Comparison of ENCODE assay signal across 18 cellular contexts in genomic region chr11:69063671-69064260, GRCh38. TPM values are rescaled to one million over a fixed set of nuclear protein-coding genes. Genes with fewer than 3 reads are reported as not detected.
DNase-seq lines count a peak whose midpoint lies in the region; ATAC-seq and TF ChIP-seq lines count a peak whose summit lies in the region.
"Had no signal": no experiment of that assay in that cellular context is flagged by ENCODE, and none has a peak within 500 bp of the region (broad histone marks: within the 10 kb centered on the region; RNA-seq: fewer than 3 reads in every experiment).

No MANE protein-coding gene starts in this region.

- H3K9me3 ChIP-seq in esophagus muscularis mucosa (no peaks in the 10 kb centered on the region), neuronal stem cell (replicated peaks in 1 of 2; ENCODE audit: control insufficient read depth in 2 of 2, insufficient read depth in 1 of 2, low read depth in 1 of 2, low read length in 2 of 2) (peaks cover 0 to 2% of the 10 kb centered on the region in 2 donors), prostate gland (no peaks in the 10 kb centered on the region)
- H3K9me3 ChIP-seq: HAP-1 had no signal

- no peak for TF ChIP-seq CTCF in esophagus muscularis mucosa (IDR thresholded peaks at IDR 0.05)
- TF ChIP-seq CTCF in prostate gland (IDR thresholded peaks at IDR 0.05), result no peak

- H2AFZ ChIP-seq in neuronal stem cell (ENCODE audit: low read length), result no peak overlapping the region

- no peak overlapping the region for H4K91ac ChIP-seq in neuronal stem cell (ENCODE audit: low read depth, low read length, poor library complexity)

- H3K9ac ChIP-seq in neuronal stem cell (ENCODE audit: low read depth, low read length, poor library complexity), result peak overlapping the region; percentile 4

- intact Hi-C loops in Right ventricle myocardium inferior (cut with DNase I), result no loop called here
- intact Hi-C loops in Right ventricle myocardium superior (cut with DNase I), result no loop called here
- intact Hi-C loops in esophagus muscularis mucosa (cut with DNase I), result no loop called here
- intact Hi-C loops in prostate gland (cut with DNase I), result no loop called here

- TF ChIP-seq POLR2A in esophagus muscularis mucosa (IDR thresholded peaks at IDR 0.05; ENCODE audit: low read depth), result no peak
- TF ChIP-seq POLR2A in prostate gland (IDR thresholded peaks at IDR 0.05), result no peak

- H3K14ac ChIP-seq in neuronal stem cell (ENCODE audit: low read length), result no peak overlapping the region

- H3K4me1 ChIP-seq in esophagus muscularis mucosa, result peaks cover 6 to 82% (median 64%) of the 10 kb centered on the region in 4 donors
- no peaks in the 10 kb centered on the region for H3K4me1 ChIP-seq in neuronal stem cell (ENCODE audit: control insufficient read depth in 2 of 2, insufficient read depth in 1 of 2, low read depth in 1 of 2, low read length in 2 of 2)
- H3K4me1 ChIP-seq in prostate gland (replicated peaks), result no peaks in the 10 kb centered on the region
- H3K4me1 ChIP-seq: HAP-1 had no signal

- H3K23ac ChIP-seq in neuronal stem cell (ENCODE audit: low read depth, low read length, poor library complexity), result no peak overlapping the region

- no peak for TF ChIP-seq EP300 in esophagus muscularis mucosa (IDR thresholded peaks at IDR 0.05)

- ATAC-seq in Right ventricle myocardium inferior (no peak), Right ventricle myocardium superior (ENCODE audit: poor library complexity) (no peak)

- H4K8ac ChIP-seq in neuronal stem cell (ENCODE audit: low read depth, low read length), result no peak overlapping the region

- H3K36me3 ChIP-seq in esophagus muscularis mucosa, result peaks cover 13 to 71% (median 56%) of the 10 kb centered on the region in 4 donors
- peaks cover 5 to 31% of the 10 kb centered on the region in 2 donors for H3K36me3 ChIP-seq in neuronal stem cell (replicated peaks in 1 of 2; ENCODE audit: control insufficient read depth in 2 of 2, insufficient read depth in 2 of 2, low read length in 2 of 2)
- peaks cover 0 to 4% of the 10 kb centered on the region in 2 donors for H3K36me3 ChIP-seq in prostate gland
- H3K36me3 ChIP-seq: HAP-1 had no signal

- DNase-seq in Right ventricle myocardium inferior (ENCODE audit: missing footprints), result peak; percentile 33
- DNase-seq in Right ventricle myocardium superior, result no peak
- no peak for DNase-seq in esophagus muscularis mucosa (ENCODE audit: extremely low spot score)
- DNase-seq in neuronal stem cell (ENCODE audit: low spot score), result no peak
- DNase-seq in prostate gland (ENCODE audit: low spot score), result no peak
- no peak for DNase-seq in NCI-H69 (lab: John Stamatoyannopoulos, UW)
- DNase-seq: C1 segment of cervical spinal cord; Calu3; CD4-positive, alpha-beta memory T cell; COR-L47; DMS53; DMS79 treated with DMSO at 0.1 percent for 48 hours; GF-D8; GOT3; HFFc6 had no signal

- no peak overlapping the region for H2BK120ac ChIP-seq in neuronal stem cell (ENCODE audit: low read depth, low read length)

- H3K27me3 ChIP-seq in esophagus muscularis mucosa, result no peaks in the 10 kb centered on the region
- H3K27me3 ChIP-seq in neuronal stem cell (ENCODE audit: control insufficient read depth in 3 of 3, insufficient read depth in 3 of 3, low read depth in 1 of 3, low read length in 3 of 3), result no peaks in the 10 kb centered on the region
- H3K27me3 ChIP-seq in prostate gland (replicated peaks; ENCODE audit: insufficient read depth), result no peaks in the 10 kb centered on the region

- 60% methylated on average over 5 of the region's 14 CpGs for WGBS in esophagus muscularis mucosa
- WGBS in neuronal stem cell (ENCODE audit: extremely low coverage in 2 of 2, insufficient read length in 2 of 2, insufficient replicate concordance in 1 of 2), 2 donors, result no CpG with 5 or more reads among the region's 14 CpGs
- 86% methylated on average over 13 of the region's 14 CpGs for WGBS in prostate gland

- peak overlapping the region; percentile 10 for H2BK12ac ChIP-seq in neuronal stem cell (ENCODE audit: low read length)

- H3K79me1 ChIP-seq in neuronal stem cell (ENCODE audit: low read depth, low read length), result peaks cover 23% of the 10 kb centered on the region

- H2BK15ac ChIP-seq in neuronal stem cell (ENCODE audit: low read length), result no peak overlapping the region

- H2AK5ac ChIP-seq in neuronal stem cell (ENCODE audit: low read depth, low read length), result no peak overlapping the region

- no peak overlapping the region for H3K18ac ChIP-seq in neuronal stem cell (ENCODE audit: low read length)

- peak overlapping the region in 3 of 4 donors; percentile 7 to 73 (median 25) for H3K27ac ChIP-seq in esophagus muscularis mucosa (replicated peaks in 1 of 4)
- H3K27ac ChIP-seq in neuronal stem cell (replicated peaks; ENCODE audit: low read length), result no peak overlapping the region
- H3K27ac ChIP-seq in prostate gland, result no peak overlapping the region

- H3K4me2 ChIP-seq in neuronal stem cell (ENCODE audit: insufficient read depth, low read length, poor library complexity, severe bottlenecking), result no peak overlapping the region

- H3K4me3 ChIP-seq in esophagus muscularis mucosa (no peak overlapping the region), neuronal stem cell (ENCODE audit: low read length in 2 of 2) (no peak overlapping the region), prostate gland (no peak overlapping the region)
- H3K4me3 ChIP-seq: HAP-1 had no signal

- no peak overlapping the region for H3K4ac ChIP-seq in neuronal stem cell (ENCODE audit: low read length)

- H2BK5ac ChIP-seq in neuronal stem cell (ENCODE audit: low read length), result no peak overlapping the region

RNA-seq across cellular contexts. Expression of gene TPCN2, which starts 15.0 kb away (rescaled TPM):
- 9.1 TPM for total RNA-seq in Right ventricle myocardium inferior
- total RNA-seq in Right ventricle myocardium superior, result 7.6 TPM
- total RNA-seq in esophagus muscularis mucosa, result 10 to 100 TPM; 18.7 to 34.5 (median 24.7) TPM
- polyA plus RNA-seq in neuronal stem cell (2013, experiment 1 of 2), result 4.3 TPM
- polyA plus RNA-seq in neuronal stem cell (2013, experiment 2 of 2), result 4.3 TPM
- total RNA-seq in prostate gland, result 10 to 100 TPM; 17.6 to 31.0 TPM

RNA-seq across cellular contexts. Expression of gene MRGPRF, which starts 50.7 kb away (rescaled TPM):
- total RNA-seq in Right ventricle myocardium inferior (7.6 TPM), Right ventricle myocardium superior (4.9 TPM), esophagus muscularis mucosa (100 to 1,000 TPM in 3 of 4 donors, 10 to 100 TPM in 1; 77.9 to 206 (median 126) TPM), prostate gland (10 to 100 TPM; 20.0 to 53.3 TPM)
- 2.2 TPM for polyA plus RNA-seq in neuronal stem cell (2013, experiment 1 of 2)
- 2.0 TPM for polyA plus RNA-seq in neuronal stem cell (2013, experiment 2 of 2)
- total RNA-seq: CD4-positive, alpha-beta memory T cell; Daoy; G401 had no signal
- polyA plus RNA-seq: CD4-positive, alpha-beta memory T cell had no signal

Comparison
In these comparisons a context has a peak if more than half of its experiments do, and no peak if none do; other contexts are left out.
1. H3K27ac ChIP-seq: peak in esophagus muscularis mucosa (3 of 4); none in neuronal stem cell (single experiment) and prostate gland (0 of 2).